Comparison of ENCODE assay signal across 19 cellular contexts in the genomic region with DNA sequence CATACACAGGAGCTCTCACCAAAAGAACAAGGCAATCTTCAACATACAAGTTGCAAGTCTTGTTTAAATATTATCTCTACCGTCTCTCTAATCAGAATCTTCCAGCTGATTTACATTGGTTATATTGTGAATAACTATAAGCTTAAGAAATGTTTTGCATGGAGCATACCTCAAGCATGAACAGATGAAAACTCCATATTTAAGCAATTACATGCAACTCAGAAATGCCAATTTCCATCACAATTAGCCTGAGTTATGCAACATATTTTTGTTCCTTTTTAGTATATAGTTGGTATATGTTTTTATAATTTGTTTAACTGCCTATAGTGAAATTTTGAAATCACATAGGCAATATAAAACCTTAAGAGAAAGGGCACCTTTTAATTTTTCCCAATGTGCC.
DNase-seq lines count a peak whose midpoint lies in the region; ATAC-seq and TF ChIP-seq lines count a peak whose summit lies in the region.
"Had no signal": no experiment of that assay in that cellular context is flagged by ENCODE, and none has a peak within 500 bp of the region (broad histone marks: within the 10 kb centered on the region; RNA-seq: fewer than 3 reads in every experiment).

No MANE protein-coding gene starts in this region.

- H3K4me1 ChIP-seq in GM23248 (ENCODE audit: insufficient read depth) (peaks cover 34% of the 10 kb centered on the region), IMR-90 (ENCODE audit: control insufficient read depth, insufficient read depth, low read length) (peaks cover 7% of the 10 kb centered on the region; the same call in 1 of the 2 replicates)
- H3K4me1 ChIP-seq: BE2C, BLaER1 had no signal

- H3K18ac ChIP-seq in IMR-90 (ENCODE audit: low read depth, low read length): no peak overlapping the region

- no peak overlapping the region for H3K56ac ChIP-seq in IMR-90 (ENCODE audit: extremely low read depth, insufficient read depth, low read length)

- no peak overlapping the region for H2AFZ ChIP-seq in GM23248
- H2AFZ ChIP-seq in IMR-90 (replicated peaks; ENCODE audit: low read length, poor library complexity): no peak overlapping the region

- 50 to 77% methylated on average over 1 of the region's 1 CpG for WGBS in GM23248 (ENCODE audit: low coverage in 1 of 2, low lambda C conversion rate in 2 of 2, missing lambda C conversion rate in 2 of 2), 2 experiments
- WGBS in IMR-90 (ENCODE audit: extremely low coverage in 2 of 2, insufficient read length in 1 of 2), 2 experiments: no CpG with 5 or more reads among the region's 1 CpG

- no peak overlapping the region for H3K4ac ChIP-seq in IMR-90 (ENCODE audit: low read depth, low read length)

- no peak overlapping the region for H2BK15ac ChIP-seq in IMR-90 (ENCODE audit: low read depth, low read length)

- H2BK5ac ChIP-seq in IMR-90 (ENCODE audit: low read depth, low read length, poor library complexity, severe bottlenecking): no peak overlapping the region

- peaks cover 41% of the 10 kb centered on the region for H3F3A ChIP-seq in GM23248 (ENCODE audit: insufficient read depth)

- no peak overlapping the region for H4K8ac ChIP-seq in IMR-90 (ENCODE audit: low read depth in 2 of 2, low read length in 2 of 2)

- intact Hi-C loops in IMR-90 (cut with micrococcal nuclease): no loop called here

- peaks cover 4% of the 10 kb centered on the region; the same call in 1 of the 2 replicates for H3K9me2 ChIP-seq in GM23248 (ENCODE audit: insufficient read depth)

- no peak overlapping the region for H2AK5ac ChIP-seq in IMR-90 (ENCODE audit: low read depth, low read length)

- DNase-seq in GM23248 (peak; percentile 6), IMR-90 (peak; percentile 12), fibroblast of gingiva (ENCODE audit: low read depth) (peak; percentile 9), NCI-H1105 treated with DMSO at 0.1 percent for 48 hours (lab: John Stamatoyannopoulos, UW) (no peak), NCI-H1436 (lab: John Stamatoyannopoulos, UW) (no peak)
- DNase-seq in activated T-cell treated with anti-CD3 and anti-CD28 coated beads, Interleukin-2, amount 50 U/mL, for 4 hours: no peak
- DNase-seq: 8988T; ACHN; BE2C; C1 segment of cervical spinal cord; CD4-positive, alpha-beta memory T cell; CD4-positive, CD25-positive, alpha-beta regulatory T cell; CD8-positive, alpha-beta memory T cell; COR-L47; DMS79 treated with DMSO at 0.1 percent for 48 hours; GF-D8 had no signal

- no peaks in the 10 kb centered on the region for H3K79me1 ChIP-seq in IMR-90 (ENCODE audit: low read depth in 1 of 2, low read length in 2 of 2)

- H4K91ac ChIP-seq in IMR-90 (ENCODE audit: insufficient read depth, low read depth, low read length): no peak overlapping the region

- H3K36me3 ChIP-seq in GM23248 (ENCODE audit: low read depth) (no peaks in the 10 kb centered on the region), IMR-90 (ENCODE audit: control insufficient read depth, insufficient read depth, low read length) (no peaks in the 10 kb centered on the region)
- H3K36me3 ChIP-seq: BE2C, BLaER1 had no signal

- H3K27me3 ChIP-seq in GM23248 (replicated peaks; ENCODE audit: insufficient read depth) (no peaks in the 10 kb centered on the region), IMR-90 (ENCODE audit: control insufficient read depth, insufficient read depth, low read length) (no peaks in the 10 kb centered on the region)
- H3K27me3 ChIP-seq: BE2C, BLaER1 had no signal

- no peak overlapping the region for H3K27ac ChIP-seq in GM23248
- no peak overlapping the region for H3K27ac ChIP-seq in IMR-90 (ENCODE audit: insufficient read depth, low read length)
- H3K27ac ChIP-seq: BLaER1 had no signal

- H3K9me1 ChIP-seq in IMR-90 (ENCODE audit: insufficient read depth, low read length): no peaks in the 10 kb centered on the region

- no peak overlapping the region for H2BK120ac ChIP-seq in IMR-90 (ENCODE audit: low read depth, low read length)

- H3K9ac ChIP-seq in GM23248 (no peak overlapping the region), IMR-90 (ENCODE audit: low read depth, low read length) (no peak overlapping the region)
- H3K9ac ChIP-seq: BLaER1 had no signal

- in situ Hi-C loops in GM23248 (cut with MboI): no loop called here
- in situ Hi-C loops in IMR-90 (cut with MboI; ENCODE audit: low sequenced_read_pairs): no loop called here

- CTCF ChIA-PET in IMR-90 (lab: Yijun Ruan, JAX): no interaction called here

- no peaks in the 10 kb centered on the region for H4K20me1 ChIP-seq in GM23248 (ENCODE audit: insufficient read depth)
- H4K20me1 ChIP-seq in IMR-90 (ENCODE audit: insufficient read depth, low read length): no peaks in the 10 kb centered on the region
- H4K20me1 ChIP-seq: BLaER1 had no signal

- dilution Hi-C loops in IMR-90 (cut with HindIII; ENCODE audit: low sequenced_read_pairs, unreplicated experiment): no loop called here

- no peak overlapping the region for H2AK9ac ChIP-seq in IMR-90 (replicated peaks; ENCODE audit: low read depth, low read length, poor library complexity)

- peaks cover 19% of the 10 kb centered on the region for H3K36me3 Mint-ChIP-seq in activated T-cell treated with anti-CD3 and anti-CD28 coated beads, Interleukin-2, amount 50 U/mL, for 4 hours (ENCODE audit: insufficient read depth)

- TF ChIP-seq POLR2A in IMR-90 (IDR thresholded peaks at IDR 0.05; ENCODE audit: low read depth, low read length): no peak

- no peaks in the 10 kb centered on the region for H3K9me3 Mint-ChIP-seq in activated T-cell treated with anti-CD3 and anti-CD28 coated beads, Interleukin-2, amount 50 U/mL, for 4 hours
- H3K9me3 Mint-ChIP-seq: CD14-positive monocyte; CD4-positive, CD25-positive, alpha-beta regulatory T cell; CD8-positive, alpha-beta memory T cell had no signal

- H3K4me1 Mint-ChIP-seq in activated T-cell treated with anti-CD3 and anti-CD28 coated beads, Interleukin-2, amount 50 U/mL, for 4 hours (ENCODE audit: low read depth): no peaks in the 10 kb centered on the region
- H3K4me1 Mint-ChIP-seq: CD4-positive, alpha-beta memory T cell; CD4-positive, CD25-positive, alpha-beta regulatory T cell; CD8-positive, alpha-beta memory T cell had no signal

- no peak overlapping the region for H4K5ac ChIP-seq in IMR-90 (ENCODE audit: low read depth, low read length)

- TF ChIP-seq RAD21 in IMR-90 (IDR thresholded peaks at IDR 0.05; ENCODE audit: low read length): no peak

- no TSS peak for BruUV-seq in IMR-90 (replicated peaks; lab: Mats Ljungman, UMichigan)

- H3K9me3 ChIP-seq in GM23248 (ENCODE audit: low read depth) (no peaks in the 10 kb centered on the region), IMR-90 (ENCODE audit: control insufficient read depth, insufficient read depth, low read length) (no peaks in the 10 kb centered on the region)
- H3K9me3 ChIP-seq: BE2C, BLaER1 had no signal

- POLR2A ChIA-PET in IMR-90 (lab: Charles Lee; ENCODE audit: unreplicated experiment): no interaction called here

- TF ChIP-seq CTCF in IMR-90 (conservative IDR thresholded peaks at IDR 0.05; ENCODE audit: low read depth, low read length): no peak

- no peak overlapping the region for H3K4me3 Mint-ChIP-seq in activated T-cell treated with anti-CD3 and anti-CD28 coated beads, Interleukin-2, amount 50 U/mL, for 4 hours
- H3K4me3 Mint-ChIP-seq: CD14-positive monocyte; CD4-positive, alpha-beta memory T cell; CD4-positive, CD25-positive, alpha-beta regulatory T cell; CD8-positive, alpha-beta memory T cell had no signal

- H3K4me3 ChIP-seq in GM23248: no peak overlapping the region
- no peak overlapping the region for H3K4me3 ChIP-seq in IMR-90 (ENCODE audit: insufficient read depth, low read depth, low read length)
- H3K4me3 ChIP-seq: BLaER1 had no signal

- no peak overlapping the region for H2BK20ac ChIP-seq in IMR-90 (ENCODE audit: low read depth, low read length)

- no peaks in the 10 kb centered on the region; the same call in 1 of the 2 replicates for H3K79me2 ChIP-seq in GM23248 (ENCODE audit: insufficient read depth)

- ATAC-seq in IMR-90 (ENCODE audit: low read depth): no peak
- no peak for ATAC-seq in HG03439 (IDR thresholded peaks at IDR 0.05; ENCODE audit: unreplicated experiment)
- no peak for ATAC-seq in activated T-cell treated with anti-CD3 and anti-CD28 coated beads, Interleukin-2, amount 50 U/mL, for 4 hours

- peak overlapping the region; percentile 9 for H3K4me2 ChIP-seq in GM23248 (ENCODE audit: unreplicated experiment)
- no peak overlapping the region for H3K4me2 ChIP-seq in IMR-90 (ENCODE audit: low read depth, low read length)
- H3K4me2 ChIP-seq: BLaER1 had no signal

- H3K23ac ChIP-seq in IMR-90 (ENCODE audit: low read depth, low read length): no peak overlapping the region

- no peaks in the 10 kb centered on the region for H3K27me3 Mint-ChIP-seq in activated T-cell treated with anti-CD3 and anti-CD28 coated beads, Interleukin-2, amount 50 U/mL, for 4 hours (ENCODE audit: low read depth)
- H3K27me3 Mint-ChIP-seq: CD4-positive, alpha-beta memory T cell; CD4-positive, CD25-positive, alpha-beta regulatory T cell; CD8-positive, alpha-beta memory T cell had no signal

- no peak overlapping the region for H3K14ac ChIP-seq in IMR-90 (replicated peaks; ENCODE audit: low read depth, low read length)

TF ChIP-seq in IMR-90, 13 proteins besides CTCF, POLR2A, EP300 and RAD21 (continues in another document):
- TF ChIP-seq CHD1 (IDR thresholded peaks at IDR 0.05; ENCODE audit: low read depth, low read length) (no peak), MXI1 (IDR thresholded peaks at IDR 0.05; ENCODE audit: borderline replicate concordance, low read depth, low read length) (no peak), RFX5 (IDR thresholded peaks at IDR 0.05; ENCODE audit: low read depth, low read length) (no peak), BHLHE40 (IDR thresholded peaks at IDR 0.05; ENCODE audit: low read depth, low read length) (no peak), MAFK (IDR thresholded peaks at IDR 0.05; ENCODE audit: low read depth, low read length) (no peak)
- TF ChIP-seq, protein P1, sequence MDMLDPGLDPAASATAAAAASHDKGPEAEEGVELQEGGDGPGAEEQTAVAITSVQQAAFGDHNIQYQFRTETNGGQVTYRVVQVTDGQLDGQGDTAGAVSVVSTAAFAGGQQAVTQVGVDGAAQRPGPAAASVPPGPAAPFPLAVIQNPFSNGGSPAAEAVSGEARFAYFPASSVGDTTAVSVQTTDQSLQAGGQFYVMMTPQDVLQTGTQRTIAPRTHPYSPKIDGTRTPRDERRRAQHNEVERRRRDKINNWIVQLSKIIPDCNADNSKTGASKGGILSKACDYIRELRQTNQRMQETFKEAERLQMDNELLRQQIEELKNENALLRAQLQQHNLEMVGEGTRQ (IDR thresholded peaks at IDR 0.05; ENCODE audit: low read depth, low read length): no peak
- TF ChIP-seq, protein P2, sequence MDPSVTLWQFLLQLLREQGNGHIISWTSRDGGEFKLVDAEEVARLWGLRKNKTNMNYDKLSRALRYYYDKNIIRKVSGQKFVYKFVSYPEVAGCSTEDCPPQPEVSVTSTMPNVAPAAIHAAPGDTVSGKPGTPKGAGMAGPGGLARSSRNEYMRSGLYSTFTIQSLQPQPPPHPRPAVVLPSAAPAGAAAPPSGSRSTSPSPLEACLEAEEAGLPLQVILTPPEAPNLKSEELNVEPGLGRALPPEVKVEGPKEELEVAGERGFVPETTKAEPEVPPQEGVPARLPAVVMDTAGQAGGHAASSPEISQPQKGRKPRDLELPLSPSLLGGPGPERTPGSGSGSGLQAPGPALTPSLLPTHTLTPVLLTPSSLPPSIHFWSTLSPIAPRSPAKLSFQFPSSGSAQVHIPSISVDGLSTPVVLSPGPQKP (IDR thresholded peaks at IDR 0.05; ENCODE audit: borderline replicate concordance, low read depth, low read length): no peak

Comparison
In these comparisons a context has a peak if more than half of its experiments do, and no peak if none do; other contexts are left out.
1. DNase-seq: peak in GM23248 (single experiment), IMR-90 (single experiment) and fibroblast of gingiva (single experiment); none in NCI-H1105 treated with DMSO at 0.1 percent for 48 hours (single experiment), activated T-cell treated with anti-CD3 and anti-CD28 coated beads, Interleukin-2, amount 50 U/mL, for 4 hours (single experiment) and NCI-H1436 (single experiment).